1 cellular context compared by ENCODE assay signal in the genomic region with DNA sequence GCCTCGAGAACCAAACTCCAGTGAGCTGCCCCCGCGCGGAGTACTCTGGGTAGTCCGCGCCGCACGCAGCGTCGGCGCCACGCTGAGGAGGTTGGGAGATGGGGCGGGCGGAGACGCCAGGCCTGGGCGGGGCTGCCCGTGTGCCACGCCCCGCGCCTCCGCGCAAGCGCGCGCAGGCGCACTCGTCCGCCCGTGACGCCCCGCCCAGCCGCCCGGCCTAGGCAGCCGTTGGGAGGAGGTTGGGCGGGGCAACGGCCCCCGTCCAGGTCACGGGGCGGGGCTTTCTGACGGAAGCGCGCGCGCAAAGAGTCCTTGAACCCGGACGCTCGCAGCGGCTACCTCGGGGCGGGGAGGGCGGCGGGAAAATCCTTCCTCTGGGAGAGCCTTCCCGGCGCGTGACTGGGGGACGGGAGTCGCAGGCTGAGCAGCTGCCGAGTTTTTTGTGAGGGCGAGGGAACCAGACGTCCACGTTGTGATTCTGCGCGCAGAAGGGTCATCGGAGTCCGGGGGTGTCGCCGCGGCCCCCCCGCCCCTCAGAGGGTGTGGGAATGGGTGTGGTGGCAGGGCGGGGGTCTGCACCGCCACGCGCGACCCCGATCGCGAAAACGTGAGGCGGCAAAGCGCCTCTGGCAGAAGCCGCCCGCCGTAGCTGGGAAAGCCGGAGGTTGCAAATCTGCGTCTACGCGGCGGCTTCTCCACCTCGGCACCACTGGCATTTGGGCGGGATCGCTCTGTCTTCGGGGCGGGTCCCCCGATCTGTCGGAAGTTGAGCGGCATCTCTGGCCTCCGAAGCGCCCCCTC.
TF ChIP-seq lines count a peak whose summit lies in the region.

A gene with protein sequence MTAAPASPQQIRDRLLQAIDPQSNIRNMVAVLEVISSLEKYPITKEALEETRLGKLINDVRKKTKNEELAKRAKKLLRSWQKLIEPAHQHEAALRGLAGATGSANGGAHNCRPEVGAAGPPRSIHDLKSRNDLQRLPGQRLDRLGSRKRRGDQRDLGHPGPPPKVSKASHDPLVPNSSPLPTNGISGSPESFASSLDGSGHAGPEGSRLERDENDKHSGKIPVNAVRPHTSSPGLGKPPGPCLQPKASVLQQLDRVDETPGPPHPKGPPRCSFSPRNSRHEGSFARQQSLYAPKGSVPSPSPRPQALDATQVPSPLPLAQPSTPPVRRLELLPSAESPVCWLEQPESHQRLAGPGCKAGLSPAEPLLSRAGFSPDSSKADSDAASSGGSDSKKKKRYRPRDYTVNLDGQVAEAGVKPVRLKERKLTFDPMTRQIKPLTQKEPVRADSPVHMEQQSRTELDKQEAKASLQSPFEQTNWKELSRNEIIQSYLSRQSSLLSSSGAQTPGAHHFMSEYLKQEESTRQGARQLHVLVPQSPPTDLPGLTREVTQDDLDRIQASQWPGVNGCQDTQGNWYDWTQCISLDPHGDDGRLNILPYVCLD (minus strand): TSS at position 22 of the 801 bp plus-strand sequence. CDS start 261 bp downstream, outside the sequence.

TF ChIP-seq in A549, 52 proteins besides CTCF, POLR2A, EP300 and RAD21 (continued from another document):
- TF ChIP-seq FOSB (CRISPR knock-in tag; IDR thresholded peaks at IDR 0.05) (no peak), RARB (CRISPR knock-in tag; IDR thresholded peaks at IDR 0.05) (no peak), ZSCAN20 (CRISPR knock-in tag; IDR thresholded peaks at IDR 0.05) (no peak), MYC (IDR thresholded peaks at IDR 0.05; ENCODE audit: borderline replicate concordance, low read length) (no peak), ESRRA (IDR thresholded peaks at IDR 0.05; ENCODE audit: borderline replicate concordance, low read length) (0 out of 2 replicates have a peak, but pooled peaks have one; percentile 56), BHLHE40 (IDR thresholded peaks at IDR 0.05; ENCODE audit: low read depth, low read length) (no peak), EHMT2 (IDR thresholded peaks at IDR 0.05; ENCODE audit: low read depth) (no peak)
- TF ChIP-seq, protein P1, sequence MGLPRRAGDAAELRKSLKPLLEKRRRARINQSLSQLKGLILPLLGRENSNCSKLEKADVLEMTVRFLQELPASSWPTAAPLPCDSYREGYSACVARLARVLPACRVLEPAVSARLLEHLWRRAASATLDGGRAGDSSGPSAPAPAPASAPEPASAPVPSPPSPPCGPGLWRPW (IDR thresholded peaks at IDR 0.05): no peak
- TF ChIP-seq, protein P2, sequence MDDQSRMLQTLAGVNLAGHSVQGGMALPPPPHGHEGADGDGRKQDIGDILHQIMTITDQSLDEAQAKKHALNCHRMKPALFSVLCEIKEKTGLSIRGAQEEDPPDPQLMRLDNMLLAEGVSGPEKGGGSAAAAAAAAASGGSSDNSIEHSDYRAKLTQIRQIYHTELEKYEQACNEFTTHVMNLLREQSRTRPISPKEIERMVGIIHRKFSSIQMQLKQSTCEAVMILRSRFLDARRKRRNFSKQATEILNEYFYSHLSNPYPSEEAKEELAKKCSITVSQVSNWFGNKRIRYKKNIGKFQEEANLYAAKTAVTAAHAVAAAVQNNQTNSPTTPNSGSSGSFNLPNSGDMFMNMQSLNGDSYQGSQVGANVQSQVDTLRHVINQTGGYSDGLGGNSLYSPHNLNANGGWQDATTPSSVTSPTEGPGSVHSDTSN (IDR thresholded peaks at IDR 0.05): no peak
- TF ChIP-seq, protein P3, sequence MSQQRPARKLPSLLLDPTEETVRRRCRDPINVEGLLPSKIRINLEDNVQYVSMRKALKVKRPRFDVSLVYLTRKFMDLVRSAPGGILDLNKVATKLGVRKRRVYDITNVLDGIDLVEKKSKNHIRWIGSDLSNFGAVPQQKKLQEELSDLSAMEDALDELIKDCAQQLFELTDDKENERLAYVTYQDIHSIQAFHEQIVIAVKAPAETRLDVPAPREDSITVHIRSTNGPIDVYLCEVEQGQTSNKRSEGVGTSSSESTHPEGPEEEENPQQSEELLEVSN (IDR thresholded peaks at IDR 0.05; ENCODE audit: borderline replicate concordance, low read depth): peak; percentile 61; the same call in 1 of the 2 replicates
